13 cellular contexts compared by ENCODE assay signal in genomic region chr6:142833054-142833453, GRCh38.
DNase-seq lines count a peak whose midpoint lies in the region; ATAC-seq and TF ChIP-seq lines count a peak whose summit lies in the region.
"Had no signal": no experiment of that assay in that cellular context is flagged by ENCODE, and none has a peak within 500 bp of the region (broad histone marks: within the 10 kb centered on the region; RNA-seq: fewer than 3 reads in every experiment).

No MANE protein-coding gene starts in this region.

- H3K4me2 ChIP-seq in SK-N-SH, result peak overlapping the region; percentile 60; the same call in 1 of the 2 replicates
- H3K4me2 ChIP-seq: BLaER1 treated with 17β-estradiol and CSF1 and Interleukin-3, amounts not matched to agents 10 nM and 100 nM had no signal

- peaks cover 6 to 13% of the 10 kb centered on the region in 2 experiments; a peak in 3 of 4 replicates for H3K4me1 ChIP-seq in SK-N-SH (ENCODE audit: control insufficient read depth in 1 of 2, insufficient read depth in 2 of 2, low read depth in 1 of 2, low read length in 1 of 2)
- H3K4me1 ChIP-seq in BE2C, result peaks cover 6% of the 10 kb centered on the region; the same call in 1 of the 2 replicates
- H3K4me1 ChIP-seq in spleen, result peaks cover 0 to 54% (median 20%) of the 10 kb centered on the region in 6 donors

- H3K4me1 Mint-ChIP-seq in activated CD8-positive, alpha-beta memory T cell treated with anti-CD3 and anti-CD28 coated beads, Interleukin-2, amount 10 ng/mL, durations not matched to agents 7 days and 5 days, result peaks cover 32% of the 10 kb centered on the region
- peaks cover 18% of the 10 kb centered on the region for H3K4me1 Mint-ChIP-seq in stimulated activated memory B cell treated with anti-CD40 and anti-IgM and Interleukin-4, amounts not matched to agents 10 μg/mL and 1 μg/mL and 100 μg/mL, for 72 hours

- TF ChIP-seq CTCF in SK-N-SH (IDR thresholded peaks at IDR 0.05), result no peak
- TF ChIP-seq CTCF in epithelial cell of esophagus (IDR thresholded peaks at IDR 0.05; ENCODE audit: insufficient read depth, low read depth, low read length, missing control alignments), result no peak
- TF ChIP-seq CTCF in BE2C (IDR thresholded peaks at IDR 0.05; ENCODE audit: low read depth, low read length), result no peak
- TF ChIP-seq CTCF in spleen (IDR thresholded peaks at IDR 0.05 in 8 of 11, conservative IDR thresholded peaks at IDR 0.05 in 3 of 11), result no peak

- peak; percentile 47 for ATAC-seq in activated CD8-positive, alpha-beta memory T cell treated with anti-CD3 and anti-CD28 coated beads, Interleukin-2, amount 10 ng/mL, durations not matched to agents 7 days and 5 days
- no peak for ATAC-seq in stimulated activated memory B cell treated with anti-CD40 and anti-IgM and Interleukin-4, amounts not matched to agents 10 μg/mL and 1 μg/mL and 100 μg/mL, for 72 hours
- ATAC-seq: right cardiac atrium had no signal

- H3K27ac ChIP-seq in SK-N-SH (ENCODE audit: low read depth in 2 of 2, low read length in 1 of 2), result peak overlapping the region in 1 of 2 experiments; percentile 91; a peak in 2 of 4 replicates
- H3K27ac ChIP-seq in spleen, result no peak overlapping the region
- H3K27ac ChIP-seq: BLaER1 treated with 17β-estradiol and CSF1 and Interleukin-3, amounts not matched to agents 10 nM and 100 nM; upper lobe of left lung had no signal

- 8% methylated on average over 1 of the region's 1 CpG for WGBS in SK-N-SH (ENCODE audit: low lambda C conversion rate)
- 60 to 80% (median 69%) methylated on average over 1 of the region's 1 CpG for WGBS in spleen, 5 donors

- peak overlapping the region; percentile 39; the same call in 1 of the 2 replicates for H2AFZ ChIP-seq in SK-N-SH (ENCODE audit: low read depth)

- no peak for TF ChIP-seq POLR2A in spleen (IDR thresholded peaks at IDR 0.05)

- peaks cover 0 to 4% of the 10 kb centered on the region in 2 experiments for H3K36me3 ChIP-seq in SK-N-SH (replicated peaks in 1 of 2; ENCODE audit: control insufficient read depth in 1 of 2, insufficient read depth in 2 of 2, low read length in 1 of 2)
- H3K36me3 ChIP-seq in BE2C, result no peaks in the 10 kb centered on the region
- peaks cover 0 to 10% (median 0%) of the 10 kb centered on the region in 6 donors for H3K36me3 ChIP-seq in spleen
- H3K36me3 ChIP-seq: upper lobe of left lung had no signal

- CTCF ChIA-PET in activated CD8-positive, alpha-beta memory T cell treated with anti-CD3 and anti-CD28 coated beads, Interleukin-2, amount 10 ng/mL, durations not matched to agents 7 days and 5 days (lab: Charles Lee), result no interaction called here
- CTCF ChIA-PET in SK-N-SH (lab: Yijun Ruan, JAX), result no interaction called here

- H3K4me3 ChIP-seq in SK-N-SH (ENCODE audit: low read depth in 2 of 2, low read length in 1 of 2) (no peak overlapping the region), epithelial cell of esophagus (ENCODE audit: low read length) (no peak overlapping the region), BE2C (ENCODE audit: low read depth, low read length) (no peak overlapping the region), spleen (no peak overlapping the region)
- H3K4me3 ChIP-seq: BLaER1 treated with 17β-estradiol and CSF1 and Interleukin-3, amounts not matched to agents 10 nM and 100 nM; upper lobe of left lung had no signal

- H3K9ac ChIP-seq in SK-N-SH, result peak overlapping the region; percentile 56; the same call in 1 of the 2 replicates
- H3K9ac ChIP-seq: BLaER1 treated with 17β-estradiol and CSF1 and Interleukin-3, amounts not matched to agents 10 nM and 100 nM had no signal

- H3K9me2 ChIP-seq in SK-N-SH, result no peaks in the 10 kb centered on the region

- peaks cover 16% of the 10 kb centered on the region for H3F3A ChIP-seq in SK-N-SH (replicated peaks; ENCODE audit: insufficient read depth)

- H4K20me1 ChIP-seq in SK-N-SH (ENCODE audit: insufficient read depth), result no peaks in the 10 kb centered on the region

- no peak overlapping the region for H3K27ac Mint-ChIP-seq in activated CD8-positive, alpha-beta memory T cell treated with anti-CD3 and anti-CD28 coated beads, Interleukin-2, amount 10 ng/mL, durations not matched to agents 7 days and 5 days
- H3K27ac Mint-ChIP-seq in stimulated activated memory B cell treated with anti-CD40 and anti-IgM and Interleukin-4, amounts not matched to agents 10 μg/mL and 1 μg/mL and 100 μg/mL, for 72 hours, result peak overlapping the region; percentile 67

- intact Hi-C loops in spleen (cut with DNase I; ENCODE audit: low total_unique reads), result no loop called here

- TF ChIP-seq RAD21 in SK-N-SH (IDR thresholded peaks at IDR 0.05; ENCODE audit: low read length), result no peak

- no peaks in the 10 kb centered on the region for H3K27me3 ChIP-seq in SK-N-SH (ENCODE audit: insufficient read depth)
- no peaks in the 10 kb centered on the region for H3K27me3 ChIP-seq in BE2C
- H3K27me3 ChIP-seq in spleen (replicated peaks in 1 of 7), result no peaks in the 10 kb centered on the region
- H3K27me3 ChIP-seq: BLaER1 treated with 17β-estradiol and CSF1 and Interleukin-3, amounts not matched to agents 10 nM and 100 nM; upper lobe of left lung had no signal

- no peaks in the 10 kb centered on the region for H3K9me3 Mint-ChIP-seq in activated CD8-positive, alpha-beta memory T cell treated with anti-CD3 and anti-CD28 coated beads, Interleukin-2, amount 10 ng/mL, durations not matched to agents 7 days and 5 days (ENCODE audit: low read depth)
- H3K9me3 Mint-ChIP-seq in stimulated activated memory B cell treated with anti-CD40 and anti-IgM and Interleukin-4, amounts not matched to agents 10 μg/mL and 1 μg/mL and 100 μg/mL, for 72 hours, result peaks cover 3% of the 10 kb centered on the region

- peak in 1 of 2 experiments; percentile 45; a peak in 1 of 4 replicates for TF ChIP-seq EP300 in SK-N-SH (IDR thresholded peaks at IDR 0.05; ENCODE audit: borderline replicate concordance in 1 of 2, low read depth in 1 of 2, low read length in 1 of 2)

- H3K9me3 ChIP-seq in SK-N-SH, result no peaks in the 10 kb centered on the region
- no peaks in the 10 kb centered on the region for H3K9me3 ChIP-seq in BE2C
- H3K9me3 ChIP-seq in spleen, result no peaks in the 10 kb centered on the region
- H3K9me3 ChIP-seq: BLaER1 treated with 17β-estradiol and CSF1 and Interleukin-3, amounts not matched to agents 10 nM and 100 nM; upper lobe of left lung had no signal

- no peak overlapping the region for H3K4me3 Mint-ChIP-seq in activated CD8-positive, alpha-beta memory T cell treated with anti-CD3 and anti-CD28 coated beads, Interleukin-2, amount 10 ng/mL, durations not matched to agents 7 days and 5 days
- no peak overlapping the region for H3K4me3 Mint-ChIP-seq in stimulated activated memory B cell treated with anti-CD40 and anti-IgM and Interleukin-4, amounts not matched to agents 10 μg/mL and 1 μg/mL and 100 μg/mL, for 72 hours

- no peak for DNase-seq in activated CD8-positive, alpha-beta memory T cell treated with anti-CD3 and anti-CD28 coated beads, Interleukin-2, amount 10 ng/mL, durations not matched to agents 7 days and 5 days
- DNase-seq in activated CD8-positive, alpha-beta memory T cell treated with anti-CD3 and anti-CD28 coated beads, Interleukin-2, amount 50 U/mL, for 48 hours, result no peak
- no peak for DNase-seq in SK-N-SH
- DNase-seq in epithelial cell of esophagus (ENCODE audit: low read depth), result peak; percentile 95
- no peak for DNase-seq in germinal center (ENCODE audit: low spot score)
- no peak for DNase-seq in BE2C
- no peak for DNase-seq in spleen
- DNase-seq: NCI-H1092, OCI-M1, right cardiac atrium, upper lobe of left lung had no signal

- POLR2A ChIA-PET in SK-N-SH (lab: Yijun Ruan, JAX), result no interaction called here

- no peaks in the 10 kb centered on the region for H3K27me3 Mint-ChIP-seq in activated CD8-positive, alpha-beta memory T cell treated with anti-CD3 and anti-CD28 coated beads, Interleukin-2, amount 10 ng/mL, durations not matched to agents 7 days and 5 days
- H3K27me3 Mint-ChIP-seq in stimulated activated memory B cell treated with anti-CD40 and anti-IgM and Interleukin-4, amounts not matched to agents 10 μg/mL and 1 μg/mL and 100 μg/mL, for 72 hours, result no peaks in the 10 kb centered on the region

- peaks cover 33% of the 10 kb centered on the region for H3K36me3 Mint-ChIP-seq in activated CD8-positive, alpha-beta memory T cell treated with anti-CD3 and anti-CD28 coated beads, Interleukin-2, amount 10 ng/mL, durations not matched to agents 7 days and 5 days
- H3K36me3 Mint-ChIP-seq in stimulated activated memory B cell treated with anti-CD40 and anti-IgM and Interleukin-4, amounts not matched to agents 10 μg/mL and 1 μg/mL and 100 μg/mL, for 72 hours, result peaks cover 45% of the 10 kb centered on the region

- peaks cover 60% of the 10 kb centered on the region for H3K79me2 ChIP-seq in SK-N-SH (ENCODE audit: insufficient read depth)

TF ChIP-seq in SK-N-SH, 30 proteins besides CTCF, POLR2A, EP300 and RAD21 (continues in another document):
- TF ChIP-seq MEF2A (IDR thresholded peaks at IDR 0.05; ENCODE audit: borderline replicate concordance, low read depth) (no peak; the same call in 1 of the 2 replicates), FOSL2 (IDR thresholded peaks at IDR 0.05; ENCODE audit: borderline replicate concordance, low read depth) (peak; percentile 80), RXRA (IDR thresholded peaks at IDR 0.05; ENCODE audit: borderline replicate concordance, low read depth) (peak; percentile 11; the same call in 1 of the 2 replicates), JUND (IDR thresholded peaks at IDR 0.05) (peak; percentile 76), RFX5 (IDR thresholded peaks at IDR 0.05; ENCODE audit: low read length) (no peak), SMC3 (IDR thresholded peaks at IDR 0.05; ENCODE audit: low read depth, low read length) (no peak), NFIC (IDR thresholded peaks at IDR 0.05; ENCODE audit: borderline replicate concordance) (peak; percentile 42; the same call in 1 of the 2 replicates), TEAD4 (IDR thresholded peaks at IDR 0.05; ENCODE audit: borderline replicate concordance, insufficient read depth) (0 out of 2 replicates have a peak, but pooled peaks have one; percentile 9), TCF12 (IDR thresholded peaks at IDR 0.05) (peak; percentile 34), PBX3 (IDR thresholded peaks at IDR 0.05) (peak; percentile 70)
